In genomic region chr1:2412395-2412772, GRCh38 we compare ENCODE assay signal across 8 cellular contexts.
DNase-seq lines count a peak whose midpoint lies in the region; ATAC-seq and TF ChIP-seq lines count a peak whose summit lies in the region.

PEX10 (minus strand) TSS chr1:2412564; CDS start chr1:2412502, 62 bp downstream.

- H3K27ac Mint-ChIP-seq in central memory CD8-positive, alpha-beta T cell (ENCODE audit: low read depth), result peak within 1 kb of the TSS; percentile 29

- ATAC-seq in GM19035 (IDR thresholded peaks at IDR 0.05; ENCODE audit: unreplicated experiment) (peak; percentile 83), HG03342 (IDR thresholded peaks at IDR 0.05; ENCODE audit: unreplicated experiment) (peak; percentile 74)
- peak; percentile 89 to 93 for ATAC-seq in activated CD4-positive, CD25-positive, alpha-beta regulatory T cell treated with anti-CD3 and anti-CD28 coated beads, Interleukin-2, amount 50 U/mL, for 24 hours
- ATAC-seq in central memory CD8-positive, alpha-beta T cell (replicated peaks; ENCODE audit: extremely low read depth, poor library complexity, severe bottlenecking), result peak; percentile 86

- no peak for TF ChIP-seq CTCF in AG09319 (IDR thresholded peaks at IDR 0.05; ENCODE audit: low read depth, low read length)

- H3K4me1 Mint-ChIP-seq in central memory CD8-positive, alpha-beta T cell, result peaks cover 32% of the 10 kb centered on the region

- no peaks in the 10 kb centered on the region for H3K27me3 Mint-ChIP-seq in central memory CD8-positive, alpha-beta T cell

- peak; percentile 83 for DNase-seq in AG09319 (ENCODE audit: extremely low read depth, low read depth)
- DNase-seq in NCI-H446 treated with DMSO at 0.1 percent for 48 hours (lab: John Stamatoyannopoulos, UW), result peak; percentile 90
- peak; percentile 98 for DNase-seq in central memory CD8-positive, alpha-beta T cell (ENCODE audit: low spot score in 2 of 2)
- DNase-seq in iris pigment epithelial cell (ENCODE audit: low read depth), result peak; percentile 94
- DNase-seq in stimulated activated CD4-positive, alpha-beta T cell treated with anti-CD3 and anti-CD28 coated beads, Interleukin-12 subunit alpha, Interleukin-12 subunit beta, amount 100 ng/mL, for 24 hours (ENCODE audit: low read depth in 2 of 2), result peak; percentile 98 to 99

- peaks cover 12% of the 10 kb centered on the region for H3K36me3 Mint-ChIP-seq in central memory CD8-positive, alpha-beta T cell (ENCODE audit: insufficient read depth)

- H3K9me3 Mint-ChIP-seq in central memory CD8-positive, alpha-beta T cell, result no peaks in the 10 kb centered on the region

- peak within 1 kb of the TSS; percentile 80 for H3K4me3 Mint-ChIP-seq in central memory CD8-positive, alpha-beta T cell

Comparison
In these comparisons a context has a peak if more than half of its experiments do, and no peak if none do; other contexts are left out.
1. Peak in every context shown above with its lines: DNase-seq and ATAC-seq.